In the genomic region with DNA sequence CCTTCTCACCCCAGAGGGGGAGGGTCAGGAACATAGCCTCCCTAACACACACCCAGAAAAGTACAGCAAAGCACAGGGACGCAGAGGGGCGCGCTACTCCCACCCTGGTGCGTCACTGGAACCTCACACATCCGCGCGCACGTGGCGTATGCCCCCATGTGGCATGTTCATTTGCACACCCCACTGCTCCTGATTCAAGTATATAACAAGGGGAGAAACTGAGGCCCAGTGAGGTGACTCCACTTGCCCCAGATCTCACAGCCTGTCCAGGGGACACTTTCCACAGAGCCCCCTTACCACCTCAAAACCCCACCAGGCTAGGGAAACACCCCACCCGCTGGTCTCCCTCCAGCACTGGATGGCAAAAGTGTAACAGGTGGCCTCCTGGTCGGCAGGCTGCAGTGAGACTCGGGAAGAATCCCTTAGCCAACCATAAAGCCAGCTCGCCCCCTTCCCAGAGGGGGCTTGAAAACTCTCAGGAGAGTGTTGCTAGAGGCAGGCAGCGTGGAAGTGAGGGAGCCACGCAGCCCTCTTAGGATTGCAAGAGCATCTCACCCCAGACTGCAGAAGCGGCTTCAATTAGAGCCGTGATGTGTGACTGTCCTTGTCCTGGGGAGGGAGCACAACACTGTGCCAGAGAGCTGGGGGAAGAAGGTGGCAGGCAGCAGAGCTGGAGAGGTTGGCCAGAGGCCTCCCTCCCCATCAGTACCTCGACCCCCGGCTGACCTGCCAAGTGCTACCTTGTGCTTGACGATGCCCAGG, we compare ENCODE assay signal across 9 cellular contexts. TPM values are rescaled to one million over a fixed set of nuclear protein-coding genes. Genes with fewer than 3 reads are reported as not detected.
DNase-seq lines count a peak whose midpoint lies in the region; ATAC-seq and TF ChIP-seq lines count a peak whose summit lies in the region.
"Had no signal": no experiment of that assay in that cellular context is flagged by ENCODE, and none has a peak within 500 bp of the region (broad histone marks: within the 10 kb centered on the region; RNA-seq: fewer than 3 reads in every experiment).

Gene GRM4, minus strand, starts transcription at position 67 of the 762 bp plus-strand sequence. CDS start 12,591 bp downstream, outside the sequence.

- CTCF ChIA-PET in BJ (lab: Yijun Ruan, JAX) = interaction anchor here (0.9 to 2.5 kb wide), 6 partner anchors 8 to 389 kb away, joined by 3 to 12 read pairs (median 4); no protein-coding TSS in a partner anchor

- POLR2A ChIA-PET in BJ (lab: Charles Lee) = no interaction called here

- H3K36me3 Mint-ChIP-seq in nephron (ENCODE audit: low read depth) = no peaks in the 10 kb centered on the region

- H3K27me3 Mint-ChIP-seq in nephron (ENCODE audit: low read depth) = peaks cover 84% of the 10 kb centered on the region

- 0 out of 2 replicates have a peak, but pooled peaks have one; percentile 6 for TF ChIP-seq CTCF in BJ (IDR thresholded peaks at IDR 0.05; ENCODE audit: insufficient read depth, low read depth, low read length)
- TF ChIP-seq CTCF in dorsolateral prefrontal cortex (IDR thresholded peaks at IDR 0.05 in 54 of 56, conservative IDR thresholded peaks at IDR 0.05 in 2 of 56; ENCODE audit: low read depth in 1 of 56, partially characterized antibody in 56 of 56) = no peak
- no peak for TF ChIP-seq CTCF in nephron (IDR thresholded peaks at IDR 0.05; ENCODE audit: unreplicated experiment in 3 of 3)

- peak within 1 kb of the TSS; percentile 39 for H3K4me3 ChIP-seq in BJ (ENCODE audit: low read depth, low read length)
- H3K4me3 ChIP-seq in HUES6 (ENCODE audit: low read depth, low read length) = peak within 1 kb of the TSS; percentile 81
- H3K4me3 ChIP-seq in dorsolateral prefrontal cortex = peak within 1 kb of the TSS; percentile 10 to 68 (median 53)

- H3K36me3 ChIP-seq in BJ (ENCODE audit: control insufficient read depth, insufficient read depth, low read length) (no peaks in the 10 kb centered on the region), HUES6 (ENCODE audit: control insufficient read depth, insufficient read depth, low read length) (no peaks in the 10 kb centered on the region)

- H3K9me3 ChIP-seq in HUES6 (ENCODE audit: control insufficient read depth, insufficient read depth, low read depth, low read length) = no peaks in the 10 kb centered on the region

- DNase-seq in BJ (ENCODE audit: low read depth) (no peak), dorsolateral prefrontal cortex (peak in 4 of 10 donors; percentile 11 to 41 (median 36)), NCI-H187 treated with DMSO at 0.1 percent for 48 hours (lab: John Stamatoyannopoulos, UW) (no peak), DMS153 treated with DMSO at 0.1 percent for 48 hours (lab: John Stamatoyannopoulos, UW; ENCODE audit: unreplicated experiment) (no peak), RPMI8226 (no peak)

- H3K4me1 Mint-ChIP-seq in nephron = peaks cover 55% of the 10 kb centered on the region

- H3K4me1 ChIP-seq in HUES6 (ENCODE audit: control insufficient read depth, insufficient read depth, low read length) = peaks cover 62% of the 10 kb centered on the region

- H3K9ac ChIP-seq in HUES6 (ENCODE audit: low read length) = peak within 1 kb of the TSS; percentile 45

- H3K4me3 Mint-ChIP-seq in nephron = peak within 1 kb of the TSS; percentile 69 to 75 (median 71)

- no peak within 1 kb of the TSS for H3K27ac Mint-ChIP-seq in nephron

- H3K27ac ChIP-seq in HUES6 (ENCODE audit: low read depth, low read length) (no peak within 1 kb of the TSS), dorsolateral prefrontal cortex (peak within 1 kb of the TSS in 48 of 59 donors; percentile 23 to 97 (median 57))

- no peaks in the 10 kb centered on the region for H3K9me3 Mint-ChIP-seq in nephron

- intact Hi-C loops in dorsolateral prefrontal cortex (cut with DNase I) = no loop called here

- H3K27me3 ChIP-seq in BJ (ENCODE audit: control insufficient read depth, insufficient read depth, low read length) (peaks cover 54% of the 10 kb centered on the region), HUES6 (ENCODE audit: control insufficient read depth, insufficient read depth, low read length) (peaks cover 70% of the 10 kb centered on the region), dorsolateral prefrontal cortex (peaks cover 0 to 74% (median 38%) of the 10 kb centered on the region in 45 donors)

- ATAC-seq in HG02588 (IDR thresholded peaks at IDR 0.05; ENCODE audit: unreplicated experiment) = no peak

RNA-seq across cellular contexts. Expression of gene GRM4, which starts in this region (rescaled TPM):
- 0.02 and 0.06 TPM in 2 replicates for polyA plus RNA-seq in BJ (2011; rRNA removed)
- 0.36 and 0.43 TPM in 2 replicates for polyA minus RNA-seq in BJ (2011; rRNA and poly(A)+ RNA removed)
- total RNA-seq in dorsolateral prefrontal cortex = 10 to 100 TPM in 59 of 120 experiments, 1 to 10 TPM in 61; 2.8 to 17.8 (median 9.9) TPM
- total RNA-seq: M059J had no signal
